In the genomic region with DNA sequence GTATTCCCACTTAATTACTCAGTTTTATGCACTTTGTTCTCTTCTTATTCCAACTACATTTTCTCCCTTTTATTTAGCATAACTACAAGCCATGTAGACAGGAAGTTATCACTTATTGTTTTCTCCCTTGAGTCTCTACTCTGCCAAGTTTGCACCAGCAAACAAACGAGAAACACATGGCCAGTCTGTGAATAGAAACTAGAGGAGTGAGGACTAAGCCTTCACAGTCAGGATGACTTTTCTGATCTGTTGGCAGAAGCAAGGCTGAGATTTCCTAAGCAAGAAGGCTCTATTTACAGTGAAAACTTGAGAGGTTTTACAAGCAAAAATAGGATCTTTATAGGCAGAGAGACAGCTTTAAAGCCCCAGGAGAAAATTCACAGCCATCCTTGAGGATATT, we compare ENCODE assay signal across 15 cellular contexts.
DNase-seq lines count a peak whose midpoint lies in the region; ATAC-seq and TF ChIP-seq lines count a peak whose summit lies in the region.
"Had no signal": no experiment of that assay in that cellular context is flagged by ENCODE, and none has a peak within 500 bp of the region (broad histone marks: within the 10 kb centered on the region; RNA-seq: fewer than 3 reads in every experiment).

No MANE protein-coding gene starts in this region.

- H3K27me3 Mint-ChIP-seq in Caco-2 (ENCODE audit: insufficient read depth, unreplicated experiment): no peaks in the 10 kb centered on the region
- H3K27me3 Mint-ChIP-seq in naive thymus-derived CD4-positive, alpha-beta T cell: no peaks in the 10 kb centered on the region

- no peak overlapping the region for H3K27ac ChIP-seq in naive thymus-derived CD4-positive, alpha-beta T cell (ENCODE audit: low read depth, low read length)
- H3K27ac ChIP-seq: BLaER1 treated with 17β-estradiol and CSF1 and Interleukin-3, amounts not matched to agents 10 nM and 100 nM; skin epidermis had no signal

- no peaks in the 10 kb centered on the region for H3K4me1 ChIP-seq in Caco-2
- H3K4me1 ChIP-seq in naive thymus-derived CD4-positive, alpha-beta T cell (ENCODE audit: control insufficient read depth in 2 of 2, insufficient read depth in 2 of 2, low read length in 2 of 2): no peaks in the 10 kb centered on the region

- no peak for TF ChIP-seq CTCF in AG09319 (IDR thresholded peaks at IDR 0.05; ENCODE audit: low read depth, low read length)
- no peak for TF ChIP-seq CTCF in fibroblast of mammary gland (conservative IDR thresholded peaks at IDR 0.05; ENCODE audit: control insufficient read depth, insufficient read depth, low read depth, low read length)
- TF ChIP-seq CTCF in Caco-2 (IDR thresholded peaks at IDR 0.05; ENCODE audit: insufficient read depth in 1 of 2, low read depth in 1 of 2, low read length in 1 of 2, severe bottlenecking in 1 of 2, unreplicated experiment in 1 of 2): no peak

- no peaks in the 10 kb centered on the region for H3K36me3 Mint-ChIP-seq in Caco-2 (ENCODE audit: insufficient read depth, unreplicated experiment)
- no peaks in the 10 kb centered on the region for H3K36me3 Mint-ChIP-seq in naive thymus-derived CD4-positive, alpha-beta T cell

- H3K4me3 ChIP-seq in fibroblast of mammary gland (ENCODE audit: control insufficient read depth, low read depth, low read length) (no peak overlapping the region), Caco-2 (ENCODE audit: low read depth, low read length) (no peak overlapping the region)
- H3K4me3 ChIP-seq in naive thymus-derived CD4-positive, alpha-beta T cell (ENCODE audit: low read length): no peak overlapping the region
- H3K4me3 ChIP-seq: BLaER1 treated with 17β-estradiol and CSF1 and Interleukin-3, amounts not matched to agents 10 nM and 100 nM; skin epidermis had no signal

- H3K4me1 Mint-ChIP-seq in Caco-2 (ENCODE audit: low read depth, unreplicated experiment): no peaks in the 10 kb centered on the region
- peaks cover 0 to 2% (median 0%) of the 10 kb centered on the region in 7 donors for H3K4me1 Mint-ChIP-seq in naive thymus-derived CD4-positive, alpha-beta T cell

- DNase-seq in AG09319 (ENCODE audit: extremely low read depth, low read depth): peak; percentile 71
- DNase-seq in NCI-H446 (lab: John Stamatoyannopoulos, UW): peak; percentile 20 to 56
- peak; percentile 89 for DNase-seq in fibroblast of mammary gland (ENCODE audit: low read depth)
- peak; percentile 67 for DNase-seq in myocyte (ENCODE audit: low read depth)
- DNase-seq in NCI-H82 treated with DMSO at 0.1 percent for 48 hours (lab: John Stamatoyannopoulos, UW; ENCODE audit: unreplicated experiment): no peak
- no peak for DNase-seq in Caco-2
- DNase-seq in naive thymus-derived CD4-positive, alpha-beta T cell: no peak
- DNase-seq: activated CD4-positive, CD25-positive, alpha-beta regulatory T cell treated with anti-CD3 and anti-CD28 coated beads, Interleukin-2, amount 50 U/mL, for 72 hours; activated effector memory CD4-positive, alpha-beta T cell treated with Interleukin-2 at 50 U/mL for 16 hours; GDM1; NCI-H1436 treated with DMSO at 0.1 percent for 48 hours; NK-92 treated with Interleukin-12 subunit alpha and Interleukin-12 subunit beta, amount 100 ng/mL, for 24 hours had no signal

- intact Hi-C loops in Caco-2 (cut with micrococcal nuclease; ENCODE audit: unreplicated experiment): no loop called here
- intact Hi-C loops in naive thymus-derived CD4-positive, alpha-beta T cell (cut with micrococcal nuclease): no loop called here

- no peaks in the 10 kb centered on the region for H3K9me3 Mint-ChIP-seq in Caco-2 (ENCODE audit: unreplicated experiment)
- peaks cover 0 to 4% (median 0%) of the 10 kb centered on the region in 11 donors for H3K9me3 Mint-ChIP-seq in naive thymus-derived CD4-positive, alpha-beta T cell

- no peaks in the 10 kb centered on the region for H3K27me3 ChIP-seq in Caco-2 (replicated peaks; ENCODE audit: control insufficient read depth, insufficient read depth, low read length)
- no peaks in the 10 kb centered on the region for H3K27me3 ChIP-seq in naive thymus-derived CD4-positive, alpha-beta T cell (ENCODE audit: control insufficient read depth in 2 of 2, insufficient read depth in 2 of 2, low read length in 2 of 2)
- H3K27me3 ChIP-seq: BLaER1 treated with 17β-estradiol and CSF1 and Interleukin-3, amounts not matched to agents 10 nM and 100 nM had no signal

- no peak overlapping the region for H3K4me3 Mint-ChIP-seq in Caco-2 (ENCODE audit: unreplicated experiment)
- H3K4me3 Mint-ChIP-seq in naive thymus-derived CD4-positive, alpha-beta T cell: no peak overlapping the region

- ATAC-seq in HG02970 (IDR thresholded peaks at IDR 0.05; ENCODE audit: low FRiP score, unreplicated experiment): no peak
- ATAC-seq in naive thymus-derived CD4-positive, alpha-beta T cell: no peak

- POLR2A ChIA-PET in Caco-2 (lab: Charles Lee): no interaction called here
- POLR2A ChIA-PET in naive thymus-derived CD4-positive, alpha-beta T cell (lab: Charles Lee): no interaction called here

- H3K36me3 ChIP-seq in Caco-2 (ENCODE audit: control insufficient read depth, insufficient read depth, low read length): no peaks in the 10 kb centered on the region
- no peaks in the 10 kb centered on the region for H3K36me3 ChIP-seq in naive thymus-derived CD4-positive, alpha-beta T cell (ENCODE audit: control insufficient read depth in 2 of 3, insufficient read depth in 3 of 3, low read length in 3 of 3)
- H3K36me3 ChIP-seq: BLaER1 treated with 17β-estradiol and CSF1 and Interleukin-3, amounts not matched to agents 10 nM and 100 nM had no signal

- H3K27ac Mint-ChIP-seq in Caco-2 (ENCODE audit: unreplicated experiment): no peak overlapping the region
- H3K27ac Mint-ChIP-seq in naive thymus-derived CD4-positive, alpha-beta T cell: no peak overlapping the region

- no TSS peak for BruUV-seq in Caco-2 (replicated peaks; lab: Mats Ljungman, UMichigan)

- CTCF ChIA-PET in Caco-2 (lab: Charles Lee): no interaction called here
- CTCF ChIA-PET in naive thymus-derived CD4-positive, alpha-beta T cell (lab: Charles Lee): no interaction called here

- no peaks in the 10 kb centered on the region; the same call in 1 of the 2 replicates for H3K9me3 ChIP-seq in Caco-2
- no peaks in the 10 kb centered on the region for H3K9me3 ChIP-seq in naive thymus-derived CD4-positive, alpha-beta T cell (ENCODE audit: control insufficient read depth in 2 of 3, low read length in 3 of 3)
- H3K9me3 ChIP-seq: BLaER1 treated with 17β-estradiol and CSF1 and Interleukin-3, amounts not matched to agents 10 nM and 100 nM had no signal

Comparison
In these comparisons a context has a peak if more than half of its experiments do, and no peak if none do; other contexts are left out.
1. DNase-seq: peak in AG09319 (single experiment), NCI-H446 (2 of 2), fibroblast of mammary gland (single experiment) and myocyte (single experiment); none in NCI-H82 treated with DMSO at 0.1 percent for 48 hours (single experiment), Caco-2 (0 of 2) and naive thymus-derived CD4-positive, alpha-beta T cell (0 of 9).